Comparison of ENCODE assay signal across 15 cellular contexts in the genomic region with DNA sequence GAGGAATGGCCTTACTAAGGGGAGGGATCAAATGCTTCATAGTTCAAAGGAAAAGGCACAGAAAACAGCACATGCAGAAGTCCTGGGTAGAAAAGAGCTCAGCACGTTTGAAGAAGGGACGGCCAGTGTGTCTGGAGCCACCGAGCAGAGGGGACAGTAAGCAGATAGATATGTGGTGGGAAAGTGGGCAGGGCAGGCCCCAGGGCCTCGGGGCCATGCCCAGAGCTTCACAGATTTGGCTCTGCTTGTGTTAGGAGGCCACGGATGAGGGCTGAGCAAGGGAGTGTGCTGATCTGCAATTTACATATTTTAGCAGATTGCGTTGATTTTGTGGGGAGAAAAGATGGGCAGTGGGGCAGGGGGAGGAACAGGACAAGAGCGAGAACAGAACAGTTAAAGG.
DNase-seq lines count a peak whose midpoint lies in the region; ATAC-seq and TF ChIP-seq lines count a peak whose summit lies in the region.
"Had no signal": no experiment of that assay in that cellular context is flagged by ENCODE, and none has a peak within 500 bp of the region (broad histone marks: within the 10 kb centered on the region; RNA-seq: fewer than 3 reads in every experiment).

No MANE protein-coding gene starts in this region.

- ATAC-seq in GM23338 (no peak), PC-3 (no peak), mucosa of descending colon (no peak)

- H3K9me3 ChIP-seq in PC-3 (ENCODE audit: low read length) (no peaks in the 10 kb centered on the region), smooth muscle cell (replicated peaks; ENCODE audit: low read depth) (no peaks in the 10 kb centered on the region), mucosa of descending colon (no peaks in the 10 kb centered on the region)
- H3K9me3 ChIP-seq: BLaER1 had no signal

- CTCF ChIA-PET in PC-3 (lab: Charles Lee), result interaction anchor here (1.0 kb wide), 1 partner anchor 39 kb away, joined by 3 read pairs; no protein-coding TSS in a partner anchor

- H3K79me2 ChIP-seq in GM23338 (replicated peaks; ENCODE audit: insufficient read depth) (no peaks in the 10 kb centered on the region), PC-3 (ENCODE audit: low read length) (no peaks in the 10 kb centered on the region), smooth muscle cell (ENCODE audit: low read depth) (no peaks in the 10 kb centered on the region)

- H3K27me3 Mint-ChIP-seq in GM23338 (ENCODE audit: insufficient read depth, low read depth, poor library complexity) (peaks cover 8% of the 10 kb centered on the region), nephron progenitor cell (ENCODE audit: low read depth, poor library complexity) (no peaks in the 10 kb centered on the region)

- H3K36me3 ChIP-seq in GM23338 (ENCODE audit: insufficient read depth) (no peaks in the 10 kb centered on the region), PC-3 (ENCODE audit: low read depth, low read length) (no peaks in the 10 kb centered on the region), smooth muscle cell (ENCODE audit: low read depth) (no peaks in the 10 kb centered on the region), mucosa of descending colon (ENCODE audit: low read depth) (no peaks in the 10 kb centered on the region)
- H3K36me3 ChIP-seq: BLaER1 had no signal

- BruUV-seq in PC-3 (replicated peaks; lab: Mats Ljungman, UMichigan), result no TSS peak

- no peaks in the 10 kb centered on the region for H4K20me1 ChIP-seq in GM23338 (replicated peaks; ENCODE audit: insufficient read depth)
- no peaks in the 10 kb centered on the region for H4K20me1 ChIP-seq in PC-3 (ENCODE audit: low read length)
- no peaks in the 10 kb centered on the region for H4K20me1 ChIP-seq in smooth muscle cell (ENCODE audit: low read depth)
- H4K20me1 ChIP-seq: BLaER1 had no signal

- H3K36me3 Mint-ChIP-seq in GM23338 (ENCODE audit: low read depth) (peaks cover 4% of the 10 kb centered on the region; the same call in 1 of the 3 replicates), nephron progenitor cell (ENCODE audit: low read depth) (no peaks in the 10 kb centered on the region)
- H3K36me3 Mint-ChIP-seq: CD14-positive monocyte; CD4-positive, alpha-beta memory T cell had no signal

- no peaks in the 10 kb centered on the region for H3K9me3 Mint-ChIP-seq in GM23338
- no peaks in the 10 kb centered on the region for H3K9me3 Mint-ChIP-seq in nephron progenitor cell
- H3K9me3 Mint-ChIP-seq: CD14-positive monocyte had no signal

- intact Hi-C loops in PC-3 (cut with micrococcal nuclease), result no loop called here
- intact Hi-C loops in mucosa of descending colon (cut with DNase I, micrococcal nuclease), result no loop called here

- no peak overlapping the region for H3K9ac ChIP-seq in PC-3 (ENCODE audit: low read length)
- H3K9ac ChIP-seq in smooth muscle cell (ENCODE audit: low read depth), result no peak overlapping the region
- H3K9ac ChIP-seq: BLaER1 had no signal

- H3K4me1 ChIP-seq in GM23338 (ENCODE audit: insufficient read depth) (peaks cover 17% of the 10 kb centered on the region), PC-3 (ENCODE audit: insufficient read depth, low read length) (peaks cover 48% of the 10 kb centered on the region), smooth muscle cell (ENCODE audit: low read depth) (no peaks in the 10 kb centered on the region), mucosa of descending colon (ENCODE audit: low read depth) (no peaks in the 10 kb centered on the region)
- H3K4me1 ChIP-seq: BLaER1 had no signal

- POLR2A ChIA-PET in PC-3 (lab: Charles Lee; ENCODE audit: unreplicated experiment), result no interaction called here

- no peak for DNase-seq in GM23338 (ENCODE audit: low spot score)
- no peak for DNase-seq in PC-3
- DNase-seq in nephron progenitor cell, result no peak
- no peak for DNase-seq in smooth muscle cell (lab: John Stamatoyannopoulos, UW; ENCODE audit: unreplicated experiment)
- DNase-seq in NCI-H345 (lab: John Stamatoyannopoulos, UW), result no peak
- no peak for DNase-seq in coronary artery (ENCODE audit: low spot score)
- no peak for DNase-seq in NCI-H1048 (lab: John Stamatoyannopoulos, UW)
- DNase-seq in mucosa of descending colon, result no peak
- DNase-seq: 8988T; Calu3; CD4-positive, alpha-beta memory T cell; DMS53; HCEC 1CT had no signal

- H3K9me2 ChIP-seq in GM23338 (ENCODE audit: insufficient read depth) (0 out of 2 replicates have a peak, but pooled peaks cover 3% of the 10 kb centered on the region), PC-3 (replicated peaks; ENCODE audit: low read length) (no peaks in the 10 kb centered on the region)

- H3K4me2 ChIP-seq in GM23338 (no peak overlapping the region), PC-3 (ENCODE audit: low read length) (no peak overlapping the region), smooth muscle cell (no peak overlapping the region)
- H3K4me2 ChIP-seq: BLaER1 had no signal

- no peak overlapping the region for H3K27ac Mint-ChIP-seq in GM23338
- H3K27ac Mint-ChIP-seq in nephron progenitor cell, result peak overlapping the region; percentile 33
- H3K27ac Mint-ChIP-seq: CD4-positive, alpha-beta memory T cell had no signal

- 41% methylated on average over 7 of the region's 7 CpGs for WGBS in smooth muscle cell (ENCODE audit: low lambda C conversion rate)

- no peak for TF ChIP-seq CTCF in GM23338 (conservative IDR thresholded peaks at IDR 0.05; ENCODE audit: low read depth in 2 of 2)
- no peak for TF ChIP-seq CTCF in PC-3 (conservative IDR thresholded peaks at IDR 0.05; ENCODE audit: low read depth, low read length)
- TF ChIP-seq CTCF in nephron progenitor cell (IDR thresholded peaks at IDR 0.05), result no peak
- TF ChIP-seq CTCF in smooth muscle cell (IDR thresholded peaks at IDR 0.05; ENCODE audit: borderline replicate concordance, insufficient read depth, poor library complexity, severe bottlenecking), result no peak
- TF ChIP-seq CTCF in coronary artery (IDR thresholded peaks at IDR 0.05), result no peak
- no peak for TF ChIP-seq CTCF in mucosa of descending colon (IDR thresholded peaks at IDR 0.05)

- H3K27me3 ChIP-seq in GM23338 (ENCODE audit: insufficient read depth) (no peaks in the 10 kb centered on the region), PC-3 (ENCODE audit: low read length) (no peaks in the 10 kb centered on the region), smooth muscle cell (ENCODE audit: low read depth) (no peaks in the 10 kb centered on the region)
- H3K27me3 ChIP-seq: BLaER1 had no signal

- H3K4me1 Mint-ChIP-seq in GM23338 (peaks cover 11% of the 10 kb centered on the region), nephron progenitor cell (peaks cover 7% of the 10 kb centered on the region)
- H3K4me1 Mint-ChIP-seq: CD14-positive monocyte; CD4-positive, alpha-beta memory T cell had no signal

- H3K4me3 Mint-ChIP-seq in GM23338 (no peak overlapping the region), nephron progenitor cell (no peak overlapping the region)
- H3K4me3 Mint-ChIP-seq: CD14-positive monocyte; CD4-positive, alpha-beta memory T cell had no signal

- peak overlapping the region; percentile 60 for H2AFZ ChIP-seq in GM23338
- H2AFZ ChIP-seq in PC-3 (ENCODE audit: low read length), result no peak overlapping the region
- peak overlapping the region; percentile 19 for H2AFZ ChIP-seq in smooth muscle cell (ENCODE audit: low read depth)

- H3F3A ChIP-seq in GM23338 (replicated peaks; ENCODE audit: low read depth) (no peaks in the 10 kb centered on the region), PC-3 (ENCODE audit: low read length, unreplicated experiment) (no peaks in the 10 kb centered on the region), smooth muscle cell (ENCODE audit: low read depth) (no peaks in the 10 kb centered on the region)

- no peak overlapping the region for H3K27ac ChIP-seq in GM23338 (ENCODE audit: low read depth)
- H3K27ac ChIP-seq in PC-3 (ENCODE audit: low read length), result 0 out of 2 replicates have a peak overlapping the region, but pooled peaks have one; percentile 6
- H3K27ac ChIP-seq in smooth muscle cell (ENCODE audit: low read depth), result no peak overlapping the region
- no peak overlapping the region for H3K27ac ChIP-seq in coronary artery
- H3K27ac ChIP-seq: BLaER1 had no signal

- no peak overlapping the region for H3K4me3 ChIP-seq in GM23338
- no peak overlapping the region for H3K4me3 ChIP-seq in PC-3 (ENCODE audit: low read length)
- no peak overlapping the region for H3K4me3 ChIP-seq in smooth muscle cell
- H3K4me3 ChIP-seq in coronary artery, result no peak overlapping the region
- no peak overlapping the region for H3K4me3 ChIP-seq in mucosa of descending colon
- H3K4me3 ChIP-seq: BLaER1 had no signal

TF ChIP-seq in GM23338, 12 proteins besides CTCF, POLR2A, EP300 and RAD21 (continues in another document):
- TF ChIP-seq EZH2phosphoT487 (IDR thresholded peaks at IDR 0.05; ENCODE audit: unreplicated experiment) (no peak), ZNF331 (CRISPR knock-in tag; IDR thresholded peaks at IDR 0.05; ENCODE audit: low read depth) (no peak)
